8 cellular contexts compared by ENCODE assay signal in genomic region chr13:113153810-113154748, GRCh38. TPM values are rescaled to one million over a fixed set of nuclear protein-coding genes. Genes with fewer than 3 reads are reported as not detected.
DNase-seq lines count a peak whose midpoint lies in the region; ATAC-seq and TF ChIP-seq lines count a peak whose summit lies in the region.

No MANE protein-coding gene starts in this region.

- TF ChIP-seq CTCF in Calu3 (IDR thresholded peaks at IDR 0.05; ENCODE audit: unreplicated experiment) (no peak), spleen (IDR thresholded peaks at IDR 0.05 in 8 of 11, conservative IDR thresholded peaks at IDR 0.05 in 3 of 11) (no peak)

- no TSS peak for BruUV-seq in Calu3 (replicated peaks; lab: Mats Ljungman, UMichigan)

- peaks cover 0 to 51% (median 0%) of the 10 kb centered on the region in 7 donors for H3K27me3 ChIP-seq in spleen (replicated peaks in 1 of 7)

- CTCF ChIA-PET in Calu3 (lab: Charles Lee): no interaction called here

- intact Hi-C loops in Calu3 (cut with micrococcal nuclease; ENCODE audit: unreplicated experiment): no loop called here
- intact Hi-C loops in spleen (cut with DNase I; ENCODE audit: low total_unique reads): loop anchor here (10.0 kb wide), 1 partner anchor 51 kb away; the partner anchor contains the start of genes CUL4A and PCID2

- no peak for TF ChIP-seq POLR2A in spleen (IDR thresholded peaks at IDR 0.05)

- WGBS in spleen, 5 donors: 5 to 10% (median 7%) methylated on average over 20 to 33 of the region's 76 CpGs

- peaks cover 7 to 29% (median 19%) of the 10 kb centered on the region in 6 donors for H3K4me1 ChIP-seq in spleen

- H3K27me3 Mint-ChIP-seq in Calu3 (ENCODE audit: unreplicated experiment): peaks cover 44% of the 10 kb centered on the region

- H3K27ac Mint-ChIP-seq in Calu3 (ENCODE audit: unreplicated experiment): no peak overlapping the region

- H3K36me3 Mint-ChIP-seq in Calu3 (ENCODE audit: insufficient read depth, unreplicated experiment): peaks cover 13% of the 10 kb centered on the region

- H3K27ac ChIP-seq in caudate nucleus (ENCODE audit: low read depth, low read length) (peak overlapping the region; percentile 62), spleen (peak overlapping the region; percentile 32 to 79 (median 70))

- no peaks in the 10 kb centered on the region for H3K9me3 Mint-ChIP-seq in Calu3 (ENCODE audit: low read depth, unreplicated experiment)

- peaks cover 11% of the 10 kb centered on the region for H3K4me1 Mint-ChIP-seq in Calu3 (ENCODE audit: low read depth, unreplicated experiment)

- H3K4me3 Mint-ChIP-seq in Calu3 (ENCODE audit: low read depth, unreplicated experiment): peak overlapping the region; percentile 67

- peaks cover 0 to 15% (median 3%) of the 10 kb centered on the region in 8 donors for H3K9me3 ChIP-seq in spleen

- DNase-seq in Calu3 (peak; percentile 34), NCI-H1092 treated with DMSO at 0.1 percent for 48 hours (lab: John Stamatoyannopoulos, UW) (peak; percentile 68), caudate nucleus (lab: John Stamatoyannopoulos, UW) (peak in 59 of 61 donors; percentile 22 to 90 (median 62)), iris pigment epithelial cell (ENCODE audit: low read depth) (peak; percentile 58), spleen (peak; percentile 92)
- DNase-seq in activated CD4-positive, CD25-positive, alpha-beta regulatory T cell (lab: John Stamatoyannopoulos, UW): peak; percentile 60 to 74 (median 66)

- ATAC-seq in GM21825 (IDR thresholded peaks at IDR 0.05; ENCODE audit: unreplicated experiment) (peak; percentile 48), GM21717 (IDR thresholded peaks at IDR 0.05; ENCODE audit: unreplicated experiment) (no peak)

- peak overlapping the region; percentile 10 to 63 (median 40) for H3K4me3 ChIP-seq in spleen

- H3K36me3 ChIP-seq in spleen: no peaks in the 10 kb centered on the region

RNA-seq across cellular contexts. Expression of gene PROZ, which starts 4.4 kb away (rescaled TPM):
- total RNA-seq in Calu3 (2022) (not detected in 2 replicates), spleen (not detected)
- polyA plus RNA-seq in spleen: under 1 TPM in 1 of 3 donors, not detected in 2; 0.11 TPM

RNA-seq across cellular contexts. Expression of gene F10, which starts 31.5 kb away (rescaled TPM):
- total RNA-seq in Calu3 (2022) (not detected in 2 replicates), spleen (1 to 10 TPM; 1.6 to 6.4 (median 3.0) TPM)
- 1 to 10 TPM; 1.8 to 4.2 (median 2.0) TPM for polyA plus RNA-seq in spleen

RNA-seq across cellular contexts. Expression of gene F7, which starts 48.5 kb away (rescaled TPM):
- not detected in 2 replicates for total RNA-seq in Calu3 (2022)
- not detected for total RNA-seq in spleen
- under 1 TPM in 1 of 3 donors, not detected in 2; 0.03 TPM for polyA plus RNA-seq in spleen

RNA-seq across cellular contexts. Expression of gene PCID2, which starts 54.4 kb away (rescaled TPM):
- 21.1 and 21.2 TPM in 2 replicates for total RNA-seq in Calu3 (2022)
- total RNA-seq in spleen: 10 to 100 TPM; 38.4 to 71.0 (median 49.9) TPM
- 10 to 100 TPM; 34.3 to 45.6 (median 41.2) TPM for polyA plus RNA-seq in spleen

RNA-seq across cellular contexts. Expression of gene CUL4A, which starts 55.3 kb away (rescaled TPM):
- total RNA-seq in Calu3 (2022) (27.3 and 32.1 TPM in 2 replicates), spleen (10 to 100 TPM; 54.8 to 99.3 (median 70.1) TPM)
- 10 to 100 TPM; 24.4 to 35.6 (median 34.7) TPM for polyA plus RNA-seq in spleen

Comparison
In these comparisons a context has a peak if more than half of its experiments do, and no peak if none do; other contexts are left out.
1. DNase-seq: peak in every context shown above with its lines; median percentile 92 in spleen; 68 in NCI-H1092 treated with DMSO at 0.1 percent for 48 hours; 66 in activated CD4-positive, CD25-positive, alpha-beta regulatory T cell; 62 in caudate nucleus; 58 in iris pigment epithelial cell; 34 in Calu3.